1 cellular context compared by ENCODE assay signal in the genomic region with DNA sequence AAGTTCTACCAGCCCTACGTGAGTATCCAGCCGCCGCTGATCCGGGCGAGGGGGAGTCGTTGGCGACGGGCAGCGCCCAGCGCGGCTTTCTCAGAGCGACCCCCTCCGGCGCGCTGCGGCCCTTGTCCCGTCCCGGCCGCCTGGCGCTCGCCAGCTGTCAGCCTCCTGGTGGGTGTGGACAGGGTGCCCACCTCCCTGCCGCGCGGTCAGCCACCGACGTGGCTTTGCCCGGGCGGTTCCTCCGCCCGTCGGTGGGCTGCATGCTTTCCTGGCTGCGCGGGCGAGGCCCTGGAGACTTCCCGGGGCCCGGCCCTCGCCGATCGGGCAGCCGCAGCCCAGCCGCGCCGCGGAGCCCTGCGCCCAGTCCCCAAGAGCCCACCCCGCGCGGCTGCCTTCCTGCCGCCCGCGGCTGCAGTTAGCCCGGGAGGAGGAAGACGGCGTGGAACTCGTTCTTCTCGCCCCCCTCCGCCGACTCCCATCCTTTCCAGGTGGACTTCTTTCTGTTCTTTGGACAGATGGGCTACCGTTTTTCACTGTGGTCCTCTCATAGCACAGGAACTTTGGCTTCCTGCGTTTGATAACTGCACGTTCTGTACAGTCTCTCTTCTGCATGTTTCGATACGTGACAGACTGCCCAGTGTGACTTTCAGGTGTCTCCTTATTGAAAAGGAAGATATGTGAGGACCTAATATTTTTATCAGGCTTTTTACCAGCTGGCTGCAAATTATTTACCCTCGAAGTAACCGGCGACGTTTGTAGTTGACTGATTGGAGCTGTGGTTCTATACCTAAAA.
A peak's percentile ranks its signal among the peaks of the same experiment; 100 is the strongest.
TF ChIP-seq lines count a peak whose summit lies in the region.

No MANE protein-coding gene starts in this region.

TF ChIP-seq in K562, 482 proteins besides CTCF, POLR2A, EP300 and RAD21 (continues in another document):
- TF ChIP-seq ZBTB7A (IDR thresholded peaks at IDR 0.05; ENCODE audit: borderline replicate concordance, control insufficient read depth, low read depth, low read length) (peak; percentile 89; the same call in 1 of the 2 replicates), HMGN3 (IDR thresholded peaks at IDR 0.05; ENCODE audit: borderline replicate concordance, extremely low read depth, insufficient read length, low read depth, low read length) (peak; percentile 52), TSC22D4 (tag; IDR thresholded peaks at IDR 0.05) (no peak), NFIC (IDR thresholded peaks at IDR 0.05) (peak; percentile 31), RB1 (IDR thresholded peaks at IDR 0.05; ENCODE audit: low read depth) (peak; percentile 10; the same call in 1 of the 2 replicates), RBBP5 (IDR thresholded peaks at IDR 0.05; ENCODE audit: borderline replicate concordance, insufficient read depth, low read length, poor library complexity, severe bottlenecking) (peak; percentile 82), KLF6 (CRISPR knock-in tag; IDR thresholded peaks at IDR 0.05; ENCODE audit: borderline replicate concordance) (no peak), NR3C1 (CRISPR knock-in tag; IDR thresholded peaks at IDR 0.05) (0 out of 2 replicates have a peak, but pooled peaks have one; percentile 28), FIP1L1 (IDR thresholded peaks at IDR 0.05; ENCODE audit: low read depth, low read length, poor library complexity, severe bottlenecking) (peak; percentile 83), SRSF3 (IDR thresholded peaks at IDR 0.05; ENCODE audit: insufficient read depth, low read length) (no peak), POLR2AphosphoS5 (IDR thresholded peaks at IDR 0.05; ENCODE audit: control insufficient read depth, insufficient read depth, low read depth, low read length) (no peak), HNRNPL (IDR thresholded peaks at IDR 0.05; ENCODE audit: low read depth, low read length) (peak; percentile 96), KDM2B (CRISPR knock-in tag; IDR thresholded peaks at IDR 0.05) (0 out of 2 replicates have a peak, but pooled peaks have one; percentile 70), POLR2G (IDR thresholded peaks at IDR 0.05; ENCODE audit: low read depth, low read length) (peak; percentile 56), U2AF1 (optimal IDR thresholded peaks at IDR 0.05; ENCODE audit: low read depth, low read length) (peak; percentile 67), GATAD2A (IDR thresholded peaks at IDR 0.05) (0 out of 2 replicates have a peak, but pooled peaks have one; percentile 20), ELF4 (CRISPR knock-in tag; IDR thresholded peaks at IDR 0.05) (no peak), HDAC1 (IDR thresholded peaks at IDR 0.05) (peak in 1 of 2 experiments; percentile 7; a peak in 1 of 4 replicates), ZFX (CRISPR knock-in tag; IDR thresholded peaks at IDR 0.05) (0 out of 2 replicates have a peak, but pooled peaks have one; percentile 42), GTF2E2 (tag; IDR thresholded peaks at IDR 0.05) (no peak), TEAD1 (CRISPR knock-in tag; IDR thresholded peaks at IDR 0.05) (peak in 1 of 2 experiments; percentile 22; a peak in 1 of 4 replicates), NCOA6 (IDR thresholded peaks at IDR 0.05) (peak; percentile 73), SAP30 (IDR thresholded peaks at IDR 0.05; ENCODE audit: borderline replicate concordance, insufficient read depth, low read depth, low read length, poor library complexity, severe bottlenecking) (peak; percentile 84), KAT7 (CRISPR knock-in tag; IDR thresholded peaks at IDR 0.05; ENCODE audit: borderline replicate concordance) (0 out of 2 replicates have a peak, but pooled peaks have one; percentile 32), CTBP1 (IDR thresholded peaks at IDR 0.05; ENCODE audit: borderline replicate concordance) (peak; percentile 44), TGIF2 (CRISPR knock-in tag; IDR thresholded peaks at IDR 0.05) (0 out of 2 replicates have a peak, but pooled peaks have one; percentile 59), ARNT (IDR thresholded peaks at IDR 0.05) (no peak), RBM22 (IDR thresholded peaks at IDR 0.05; ENCODE audit: low read depth, low read length, poor library complexity, severe bottlenecking) (peak; percentile 37)
- TF ChIP-seq, protein P1, sequence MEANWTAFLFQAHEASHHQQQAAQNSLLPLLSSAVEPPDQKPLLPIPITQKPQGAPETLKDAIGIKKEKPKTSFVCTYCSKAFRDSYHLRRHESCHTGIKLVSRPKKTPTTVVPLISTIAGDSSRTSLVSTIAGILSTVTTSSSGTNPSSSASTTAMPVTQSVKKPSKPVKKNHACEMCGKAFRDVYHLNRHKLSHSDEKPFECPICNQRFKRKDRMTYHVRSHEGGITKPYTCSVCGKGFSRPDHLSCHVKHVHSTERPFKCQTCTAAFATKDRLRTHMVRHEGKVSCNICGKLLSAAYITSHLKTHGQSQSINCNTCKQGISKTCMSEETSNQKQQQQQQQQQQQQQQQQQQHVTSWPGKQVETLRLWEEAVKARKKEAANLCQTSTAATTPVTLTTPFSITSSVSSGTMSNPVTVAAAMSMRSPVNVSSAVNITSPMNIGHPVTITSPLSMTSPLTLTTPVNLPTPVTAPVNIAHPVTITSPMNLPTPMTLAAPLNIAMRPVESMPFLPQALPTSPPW (CRISPR knock-in tag; IDR thresholded peaks at IDR 0.05) = peak; percentile 88
- TF ChIP-seq, protein P2, sequence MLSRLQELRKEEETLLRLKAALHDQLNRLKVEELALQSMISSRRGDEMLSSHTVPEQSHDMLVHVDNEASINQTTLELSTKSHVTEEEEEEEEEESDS (CRISPR knock-in tag; IDR thresholded peaks at IDR 0.05) = no peak
- TF ChIP-seq, protein P3, sequence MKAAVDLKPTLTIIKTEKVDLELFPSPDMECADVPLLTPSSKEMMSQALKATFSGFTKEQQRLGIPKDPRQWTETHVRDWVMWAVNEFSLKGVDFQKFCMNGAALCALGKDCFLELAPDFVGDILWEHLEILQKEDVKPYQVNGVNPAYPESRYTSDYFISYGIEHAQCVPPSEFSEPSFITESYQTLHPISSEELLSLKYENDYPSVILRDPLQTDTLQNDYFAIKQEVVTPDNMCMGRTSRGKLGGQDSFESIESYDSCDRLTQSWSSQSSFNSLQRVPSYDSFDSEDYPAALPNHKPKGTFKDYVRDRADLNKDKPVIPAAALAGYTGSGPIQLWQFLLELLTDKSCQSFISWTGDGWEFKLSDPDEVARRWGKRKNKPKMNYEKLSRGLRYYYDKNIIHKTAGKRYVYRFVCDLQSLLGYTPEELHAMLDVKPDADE (conservative IDR thresholded peaks at IDR 0.05; ENCODE audit: control insufficient read depth, low read depth, low read length) = 0 out of 2 replicates have a peak, but pooled peaks have one; percentile 40
- TF ChIP-seq, protein P4, sequence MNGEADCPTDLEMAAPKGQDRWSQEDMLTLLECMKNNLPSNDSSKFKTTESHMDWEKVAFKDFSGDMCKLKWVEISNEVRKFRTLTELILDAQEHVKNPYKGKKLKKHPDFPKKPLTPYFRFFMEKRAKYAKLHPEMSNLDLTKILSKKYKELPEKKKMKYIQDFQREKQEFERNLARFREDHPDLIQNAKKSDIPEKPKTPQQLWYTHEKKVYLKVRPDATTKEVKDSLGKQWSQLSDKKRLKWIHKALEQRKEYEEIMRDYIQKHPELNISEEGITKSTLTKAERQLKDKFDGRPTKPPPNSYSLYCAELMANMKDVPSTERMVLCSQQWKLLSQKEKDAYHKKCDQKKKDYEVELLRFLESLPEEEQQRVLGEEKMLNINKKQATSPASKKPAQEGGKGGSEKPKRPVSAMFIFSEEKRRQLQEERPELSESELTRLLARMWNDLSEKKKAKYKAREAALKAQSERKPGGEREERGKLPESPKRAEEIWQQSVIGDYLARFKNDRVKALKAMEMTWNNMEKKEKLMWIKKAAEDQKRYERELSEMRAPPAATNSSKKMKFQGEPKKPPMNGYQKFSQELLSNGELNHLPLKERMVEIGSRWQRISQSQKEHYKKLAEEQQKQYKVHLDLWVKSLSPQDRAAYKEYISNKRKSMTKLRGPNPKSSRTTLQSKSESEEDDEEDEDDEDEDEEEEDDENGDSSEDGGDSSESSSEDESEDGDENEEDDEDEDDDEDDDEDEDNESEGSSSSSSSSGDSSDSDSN (IDR thresholded peaks at IDR 0.05; ENCODE audit: borderline replicate concordance in 1 of 2, low read depth in 2 of 2, low read length in 2 of 2) = peak; percentile 19 to 48; a peak in 1 of 4 replicates
- TF ChIP-seq, protein P5, sequence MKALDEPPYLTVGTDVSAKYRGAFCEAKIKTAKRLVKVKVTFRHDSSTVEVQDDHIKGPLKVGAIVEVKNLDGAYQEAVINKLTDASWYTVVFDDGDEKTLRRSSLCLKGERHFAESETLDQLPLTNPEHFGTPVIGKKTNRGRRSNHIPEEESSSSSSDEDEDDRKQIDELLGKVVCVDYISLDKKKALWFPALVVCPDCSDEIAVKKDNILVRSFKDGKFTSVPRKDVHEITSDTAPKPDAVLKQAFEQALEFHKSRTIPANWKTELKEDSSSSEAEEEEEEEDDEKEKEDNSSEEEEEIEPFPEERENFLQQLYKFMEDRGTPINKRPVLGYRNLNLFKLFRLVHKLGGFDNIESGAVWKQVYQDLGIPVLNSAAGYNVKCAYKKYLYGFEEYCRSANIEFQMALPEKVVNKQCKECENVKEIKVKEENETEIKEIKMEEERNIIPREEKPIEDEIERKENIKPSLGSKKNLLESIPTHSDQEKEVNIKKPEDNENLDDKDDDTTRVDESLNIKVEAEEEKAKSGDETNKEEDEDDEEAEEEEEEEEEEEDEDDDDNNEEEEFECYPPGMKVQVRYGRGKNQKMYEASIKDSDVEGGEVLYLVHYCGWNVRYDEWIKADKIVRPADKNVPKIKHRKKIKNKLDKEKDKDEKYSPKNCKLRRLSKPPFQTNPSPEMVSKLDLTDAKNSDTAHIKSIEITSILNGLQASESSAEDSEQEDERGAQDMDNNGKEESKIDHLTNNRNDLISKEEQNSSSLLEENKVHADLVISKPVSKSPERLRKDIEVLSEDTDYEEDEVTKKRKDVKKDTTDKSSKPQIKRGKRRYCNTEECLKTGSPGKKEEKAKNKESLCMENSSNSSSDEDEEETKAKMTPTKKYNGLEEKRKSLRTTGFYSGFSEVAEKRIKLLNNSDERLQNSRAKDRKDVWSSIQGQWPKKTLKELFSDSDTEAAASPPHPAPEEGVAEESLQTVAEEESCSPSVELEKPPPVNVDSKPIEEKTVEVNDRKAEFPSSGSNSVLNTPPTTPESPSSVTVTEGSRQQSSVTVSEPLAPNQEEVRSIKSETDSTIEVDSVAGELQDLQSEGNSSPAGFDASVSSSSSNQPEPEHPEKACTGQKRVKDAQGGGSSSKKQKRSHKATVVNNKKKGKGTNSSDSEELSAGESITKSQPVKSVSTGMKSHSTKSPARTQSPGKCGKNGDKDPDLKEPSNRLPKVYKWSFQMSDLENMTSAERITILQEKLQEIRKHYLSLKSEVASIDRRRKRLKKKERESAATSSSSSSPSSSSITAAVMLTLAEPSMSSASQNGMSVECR (CRISPR knock-in tag; IDR thresholded peaks at IDR 0.05) = peak; percentile 70
- TF ChIP-seq, protein P6, sequence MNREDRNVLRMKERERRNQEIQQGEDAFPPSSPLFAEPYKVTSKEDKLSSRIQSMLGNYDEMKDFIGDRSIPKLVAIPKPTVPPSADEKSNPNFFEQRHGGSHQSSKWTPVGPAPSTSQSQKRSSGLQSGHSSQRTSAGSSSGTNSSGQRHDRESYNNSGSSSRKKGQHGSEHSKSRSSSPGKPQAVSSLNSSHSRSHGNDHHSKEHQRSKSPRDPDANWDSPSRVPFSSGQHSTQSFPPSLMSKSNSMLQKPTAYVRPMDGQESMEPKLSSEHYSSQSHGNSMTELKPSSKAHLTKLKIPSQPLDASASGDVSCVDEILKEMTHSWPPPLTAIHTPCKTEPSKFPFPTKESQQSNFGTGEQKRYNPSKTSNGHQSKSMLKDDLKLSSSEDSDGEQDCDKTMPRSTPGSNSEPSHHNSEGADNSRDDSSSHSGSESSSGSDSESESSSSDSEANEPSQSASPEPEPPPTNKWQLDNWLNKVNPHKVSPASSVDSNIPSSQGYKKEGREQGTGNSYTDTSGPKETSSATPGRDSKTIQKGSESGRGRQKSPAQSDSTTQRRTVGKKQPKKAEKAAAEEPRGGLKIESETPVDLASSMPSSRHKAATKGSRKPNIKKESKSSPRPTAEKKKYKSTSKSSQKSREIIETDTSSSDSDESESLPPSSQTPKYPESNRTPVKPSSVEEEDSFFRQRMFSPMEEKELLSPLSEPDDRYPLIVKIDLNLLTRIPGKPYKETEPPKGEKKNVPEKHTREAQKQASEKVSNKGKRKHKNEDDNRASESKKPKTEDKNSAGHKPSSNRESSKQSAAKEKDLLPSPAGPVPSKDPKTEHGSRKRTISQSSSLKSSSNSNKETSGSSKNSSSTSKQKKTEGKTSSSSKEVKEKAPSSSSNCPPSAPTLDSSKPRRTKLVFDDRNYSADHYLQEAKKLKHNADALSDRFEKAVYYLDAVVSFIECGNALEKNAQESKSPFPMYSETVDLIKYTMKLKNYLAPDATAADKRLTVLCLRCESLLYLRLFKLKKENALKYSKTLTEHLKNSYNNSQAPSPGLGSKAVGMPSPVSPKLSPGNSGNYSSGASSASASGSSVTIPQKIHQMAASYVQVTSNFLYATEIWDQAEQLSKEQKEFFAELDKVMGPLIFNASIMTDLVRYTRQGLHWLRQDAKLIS (CRISPR knock-in tag; IDR thresholded peaks at IDR 0.05) = peak; percentile 37; the same call in 1 of the 2 replicates
- TF ChIP-seq, protein P7, sequence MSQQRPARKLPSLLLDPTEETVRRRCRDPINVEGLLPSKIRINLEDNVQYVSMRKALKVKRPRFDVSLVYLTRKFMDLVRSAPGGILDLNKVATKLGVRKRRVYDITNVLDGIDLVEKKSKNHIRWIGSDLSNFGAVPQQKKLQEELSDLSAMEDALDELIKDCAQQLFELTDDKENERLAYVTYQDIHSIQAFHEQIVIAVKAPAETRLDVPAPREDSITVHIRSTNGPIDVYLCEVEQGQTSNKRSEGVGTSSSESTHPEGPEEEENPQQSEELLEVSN (IDR thresholded peaks at IDR 0.05; ENCODE audit: borderline replicate concordance in 1 of 2, extremely low read depth in 1 of 2, insufficient read depth in 1 of 2, insufficient read length in 1 of 2, low read depth in 1 of 2, low read length in 1 of 2, poor library complexity in 1 of 2, severe bottlenecking in 1 of 2) = peak in 1 of 2 experiments; percentile 24
- TF ChIP-seq, protein P8, sequence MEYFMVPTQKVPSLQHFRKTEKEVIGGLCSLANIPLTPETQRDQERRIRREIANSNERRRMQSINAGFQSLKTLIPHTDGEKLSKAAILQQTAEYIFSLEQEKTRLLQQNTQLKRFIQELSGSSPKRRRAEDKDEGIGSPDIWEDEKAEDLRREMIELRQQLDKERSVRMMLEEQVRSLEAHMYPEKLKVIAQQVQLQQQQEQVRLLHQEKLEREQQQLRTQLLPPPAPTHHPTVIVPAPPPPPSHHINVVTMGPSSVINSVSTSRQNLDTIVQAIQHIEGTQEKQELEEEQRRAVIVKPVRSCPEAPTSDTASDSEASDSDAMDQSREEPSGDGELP (CRISPR knock-in tag; IDR thresholded peaks at IDR 0.05; ENCODE audit: borderline replicate concordance) = peak; percentile 85
- TF ChIP-seq, protein P9, sequence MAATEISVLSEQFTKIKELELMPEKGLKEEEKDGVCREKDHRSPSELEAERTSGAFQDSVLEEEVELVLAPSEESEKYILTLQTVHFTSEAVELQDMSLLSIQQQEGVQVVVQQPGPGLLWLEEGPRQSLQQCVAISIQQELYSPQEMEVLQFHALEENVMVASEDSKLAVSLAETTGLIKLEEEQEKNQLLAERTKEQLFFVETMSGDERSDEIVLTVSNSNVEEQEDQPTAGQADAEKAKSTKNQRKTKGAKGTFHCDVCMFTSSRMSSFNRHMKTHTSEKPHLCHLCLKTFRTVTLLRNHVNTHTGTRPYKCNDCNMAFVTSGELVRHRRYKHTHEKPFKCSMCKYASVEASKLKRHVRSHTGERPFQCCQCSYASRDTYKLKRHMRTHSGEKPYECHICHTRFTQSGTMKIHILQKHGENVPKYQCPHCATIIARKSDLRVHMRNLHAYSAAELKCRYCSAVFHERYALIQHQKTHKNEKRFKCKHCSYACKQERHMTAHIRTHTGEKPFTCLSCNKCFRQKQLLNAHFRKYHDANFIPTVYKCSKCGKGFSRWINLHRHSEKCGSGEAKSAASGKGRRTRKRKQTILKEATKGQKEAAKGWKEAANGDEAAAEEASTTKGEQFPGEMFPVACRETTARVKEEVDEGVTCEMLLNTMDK (IDR thresholded peaks at IDR 0.05; ENCODE audit: borderline replicate concordance, insufficient read depth, low read depth, low read length, poor library complexity, severe bottlenecking) = peak; percentile 63
